Comparison of ENCODE assay signal across 20 cellular contexts in genomic region chr7:38192347-38192746, GRCh38. TPM values are rescaled to one million over a fixed set of nuclear protein-coding genes. Genes with fewer than 3 reads are reported as not detected.
A peak's percentile ranks its signal among the peaks of the same experiment; 100 is the strongest.
DNase-seq lines count a peak whose midpoint lies in the region; ATAC-seq and TF ChIP-seq lines count a peak whose summit lies in the region.
"Had no signal": no experiment of that assay in that cellular context is flagged by ENCODE, and none has a peak within 500 bp of the region (broad histone marks: within the 10 kb centered on the region; RNA-seq: fewer than 3 reads in every experiment).

No MANE protein-coding gene starts in this region.

- no peaks in the 10 kb centered on the region for H3K27me3 Mint-ChIP-seq in activated T-cell treated with anti-CD3 and anti-CD28 coated beads, Interleukin-2, amount 50 U/mL, for 72 hours (ENCODE audit: low read depth)

- CTCF ChIA-PET in Panc1 (lab: Charles Lee): no interaction called here

- H3K9me3 ChIP-seq in Panc1 (ENCODE audit: control insufficient read depth, insufficient read depth, low read depth, low read length) (no peaks in the 10 kb centered on the region), left lung (peaks cover 0 to 4% of the 10 kb centered on the region in 2 donors), upper lobe of left lung (no peaks in the 10 kb centered on the region)

- peak in 2 of 4 donors; percentile 9 to 48 for TF ChIP-seq EP300 in upper lobe of left lung (IDR thresholded peaks at IDR 0.05)

- peak overlapping the region in 1 of 2 donors; percentile 56 for H3K4me3 Mint-ChIP-seq in activated T-cell treated with anti-CD3 and anti-CD28 coated beads, Interleukin-2, amount 50 U/mL, for 72 hours
- H3K4me3 Mint-ChIP-seq: H9 had no signal

- peak overlapping the region; percentile 40; the same call in 1 of the 2 replicates for H3K27ac ChIP-seq in Panc1 (ENCODE audit: low read length)
- no peak overlapping the region for H3K27ac ChIP-seq in left lung
- peak overlapping the region; percentile 17 to 73 (median 29) for H3K27ac ChIP-seq in upper lobe of left lung
- H3K27ac ChIP-seq: A549, BLaER1, KMS-11, PC-9 had no signal

- H3K4me1 ChIP-seq in Panc1 (ENCODE audit: control insufficient read depth, insufficient read depth, low read length): peaks cover 11% of the 10 kb centered on the region; the same call in 1 of the 2 replicates
- peaks cover 9 to 23% of the 10 kb centered on the region in 2 donors for H3K4me1 ChIP-seq in left lung
- H3K4me1 ChIP-seq in upper lobe of left lung: peaks cover 18 to 28% (median 24%) of the 10 kb centered on the region in 4 donors

- no peak for DNase-seq in activated T-cell treated with anti-CD3 and anti-CD28 coated beads, Interleukin-2, amount 50 U/mL, for 72 hours
- DNase-seq in activated T-cell treated with anti-CD3 and anti-CD28 coated beads for 4 hours: no peak
- DNase-seq in Panc1 (ENCODE audit: low read depth, low spot score): no peak
- no peak for DNase-seq in left lung
- no peak for DNase-seq in upper lobe of left lung
- no peak for DNase-seq in NCI-H524 treated with DMSO at 0.1 percent for 48 hours (lab: John Stamatoyannopoulos, UW)
- no peak for DNase-seq in occipital lobe (lab: John Stamatoyannopoulos, UW)
- DNase-seq: DMS79 treated with DMSO at 0.1 percent for 48 hours, H9, MV-4-11, NCI-H1417, NCI-H187, NCI-H2107, NCI-H2227 treated with DMSO at 0.1 percent for 48 hours, NCI-H510A treated with DMSO at 0.1 percent for 48 hours, PC-9 had no signal

- intact Hi-C loops in Panc1 (cut with micrococcal nuclease; ENCODE audit: unreplicated experiment): no loop called here
- intact Hi-C loops in left lung (cut with DNase I): no loop called here

- ATAC-seq in activated T-cell treated with anti-CD3 and anti-CD28 coated beads, Interleukin-2, amount 50 U/mL, for 72 hours (replicated peaks in 1 of 2): no peak
- no peak for ATAC-seq in Panc1
- peak; percentile 83 for ATAC-seq in left lung
- ATAC-seq in upper lobe of left lung (ENCODE audit: low FRiP score in 2 of 2): peak; percentile 53 to 81
- no peak for ATAC-seq in GM18909 (IDR thresholded peaks at IDR 0.05; ENCODE audit: poor library complexity, unreplicated experiment)
- ATAC-seq: A549 had no signal

- no TSS peak for BruUV-seq in Panc1 (replicated peaks; lab: Mats Ljungman, UMichigan)

- 70 to 79% methylated on average over 1 of the region's 1 CpG for WGBS in upper lobe of left lung, 2 donors

- in situ Hi-C loops in Panc1 (cut with HindIII; ENCODE audit: low pct_unique_long_range_greater_than_20kb, low sequenced_read_pairs): no loop called here

- TF ChIP-seq CTCF in Panc1 (IDR thresholded peaks at IDR 0.05) (no peak), left lung (IDR thresholded peaks at IDR 0.05) (no peak), upper lobe of left lung (IDR thresholded peaks at IDR 0.05) (no peak)

- peaks cover 0 to 2% of the 10 kb centered on the region in 2 donors for H3K36me3 Mint-ChIP-seq in activated T-cell treated with anti-CD3 and anti-CD28 coated beads, Interleukin-2, amount 50 U/mL, for 72 hours (ENCODE audit: insufficient read depth in 2 of 2)

- H3K27ac Mint-ChIP-seq in activated T-cell treated with anti-CD3 and anti-CD28 coated beads, Interleukin-2, amount 50 U/mL, for 72 hours: peak overlapping the region; percentile 3

- no peaks in the 10 kb centered on the region for H3K36me3 ChIP-seq in Panc1 (ENCODE audit: control insufficient read depth, insufficient read depth, low read length)
- H3K36me3 ChIP-seq in left lung: no peaks in the 10 kb centered on the region
- no peaks in the 10 kb centered on the region for H3K36me3 ChIP-seq in upper lobe of left lung
- H3K36me3 ChIP-seq: BLaER1 had no signal

- H3K4me1 Mint-ChIP-seq in activated T-cell treated with anti-CD3 and anti-CD28 coated beads, Interleukin-2, amount 50 U/mL, for 72 hours (ENCODE audit: low read depth): peaks cover 31% of the 10 kb centered on the region

- peaks cover 2% of the 10 kb centered on the region in 2 donors for H3K9me3 Mint-ChIP-seq in activated T-cell treated with anti-CD3 and anti-CD28 coated beads, Interleukin-2, amount 50 U/mL, for 72 hours

- H3K4me3 ChIP-seq in Panc1 (ENCODE audit: low read depth in 2 of 2, low read length in 2 of 2) (no peak overlapping the region), left lung (no peak overlapping the region), upper lobe of left lung (peak overlapping the region in 1 of 4 donors; percentile 26)
- H3K4me3 ChIP-seq: A549, BLaER1, PC-9 had no signal

- POLR2A ChIA-PET in Panc1 (lab: Charles Lee): no interaction called here

- no peak for TF ChIP-seq POLR2A in upper lobe of left lung (IDR thresholded peaks at IDR 0.05)

- no peaks in the 10 kb centered on the region for H3K27me3 ChIP-seq in Panc1 (ENCODE audit: control insufficient read depth, insufficient read depth, low read length)
- no peaks in the 10 kb centered on the region for H3K27me3 ChIP-seq in left lung
- H3K27me3 ChIP-seq in upper lobe of left lung: no peaks in the 10 kb centered on the region
- H3K27me3 ChIP-seq: BLaER1 had no signal

RNA-seq across cellular contexts. Expression of gene STARD3NL, which starts 14.3 kb away (rescaled TPM):
- 10 to 100 TPM; 25.8 to 26.7 TPM for total RNA-seq in activated T-cell treated with anti-CD3 and anti-CD28 coated beads, Interleukin-2, amount 50 U/mL, for 72 hours
- total RNA-seq in Panc1 (2021; ENCODE audit: unreplicated experiment) (75.7 TPM), left lung (10 to 100 TPM; 53.4 to 62.2 TPM), upper lobe of left lung (10 to 100 TPM; 30.3 to 80.0 (median 51.1) TPM), occipital lobe (93.4 TPM)
- 48.6 TPM for polyA plus RNA-seq in Panc1 (2012; ENCODE audit: insufficient read length)

Comparison
In these comparisons a context has a peak if more than half of its experiments do, and no peak if none do; other contexts are left out.
1. ATAC-seq: peak in left lung (single experiment) and upper lobe of left lung (2 of 2); none in activated T-cell treated with anti-CD3 and anti-CD28 coated beads, Interleukin-2, amount 50 U/mL, for 72 hours (0 of 2), Panc1 (single experiment) and GM18909 (single experiment).
2. H3K27ac ChIP-seq: peak in Panc1 (single experiment) and upper lobe of left lung (4 of 4); none in left lung (0 of 2).